ENCODE assay signal across 29 cellular contexts in the genomic region with DNA sequence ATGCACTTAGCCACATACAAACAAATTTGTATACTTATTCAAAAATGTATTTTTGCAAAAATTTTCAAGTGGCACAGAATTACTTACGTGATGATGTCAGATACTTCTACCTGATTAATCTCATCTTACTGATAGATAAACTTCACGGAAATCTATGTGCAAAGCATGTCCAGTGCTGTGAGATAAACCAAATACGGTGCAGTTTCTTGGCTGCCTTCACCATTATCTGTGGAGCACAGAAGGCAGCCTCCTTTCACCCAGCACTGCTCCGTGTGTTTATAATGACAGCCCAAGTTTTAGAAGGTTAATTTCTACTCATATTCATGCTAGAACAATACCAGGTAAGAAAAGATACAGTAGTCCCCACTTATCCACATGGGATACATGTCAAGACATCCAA. TPM values are rescaled to one million over a fixed set of nuclear protein-coding genes. Genes with fewer than 3 reads are reported as not detected.
"Had no signal": no experiment of that assay in that cellular context is flagged by ENCODE, and none has a peak within 500 bp of the region (broad histone marks: within the 10 kb centered on the region; RNA-seq: fewer than 3 reads in every experiment).

No MANE protein-coding gene starts in this region.

- H3K4me1 ChIP-seq: colonic mucosa, esophagus squamous epithelium, foreskin keratinocyte, gastrocnemius medialis had no signal

- H3K36me3 ChIP-seq: colonic mucosa, esophagus muscularis mucosa, esophagus squamous epithelium, gastrocnemius medialis, gastroesophageal sphincter, heart left ventricle, heart right ventricle had no signal

- H3K9me3 Mint-ChIP-seq: dendritic cell treated with granulocyte-macrophage colony-stimulating factor and Interleukin-4, amounts not matched to agents 40 ng/mL and 50 ng/mL, for 4 days; effector memory CD8-positive, alpha-beta T cell; endodermal cell had no signal

- H3K9me3 ChIP-seq: colonic mucosa, esophagus muscularis mucosa, esophagus squamous epithelium, gastrocnemius medialis, gastroesophageal sphincter, heart left ventricle, heart right ventricle had no signal

- DNase-seq: colonic mucosa; cortex of kidney; dermis blood vessel endothelial cell; dorsolateral prefrontal cortex; effector CD4-positive, alpha-beta T cell; effector CD8-positive, alpha-beta T cell; effector memory CD4-positive, alpha-beta T cell; effector memory CD8-positive, alpha-beta T cell; endodermal cell; esophagus squamous epithelium; foreskin fibroblast; foreskin keratinocyte; foreskin melanocyte; gastrocnemius medialis; glutamatergic neuron; head of caudate nucleus; heart left ventricle; heart right ventricle had no signal

- H3K27ac Mint-ChIP-seq: dendritic cell treated with granulocyte-macrophage colony-stimulating factor and Interleukin-4, amounts not matched to agents 40 ng/mL and 50 ng/mL, for 4 days; effector memory CD8-positive, alpha-beta T cell; endodermal cell had no signal

- H3K79me2 ChIP-seq: hepatocyte had no signal

- H2AFZ ChIP-seq: hepatocyte had no signal

- H3K27me3 ChIP-seq: colonic mucosa, esophagus muscularis mucosa, foreskin keratinocyte, gastrocnemius medialis, gastroesophageal sphincter, heart left ventricle, heart right ventricle, hepatocyte had no signal

- H3K4me3 Mint-ChIP-seq: dendritic cell treated with granulocyte-macrophage colony-stimulating factor and Interleukin-4, amounts not matched to agents 40 ng/mL and 50 ng/mL, for 4 days; effector memory CD8-positive, alpha-beta T cell; endodermal cell had no signal

- ATAC-seq: effector memory CD8-positive, alpha-beta T cell; esophagus mucosa; foreskin keratinocyte; gastrocnemius medialis; gastroesophageal sphincter; heart left ventricle; heart right ventricle had no signal

- FAIRE-seq: colon, endometrium, endothelial cell of umbilical vein, frontal cortex had no signal

- H3K4me2 ChIP-seq: hepatocyte had no signal

- H3K4me3 ChIP-seq: colonic mucosa, coronary artery, dorsolateral prefrontal cortex, esophagus muscularis mucosa, esophagus squamous epithelium, gastrocnemius medialis, gastroesophageal sphincter, heart left ventricle, heart right ventricle, hepatocyte had no signal

- H3K27ac ChIP-seq: colonic mucosa, coronary artery, epithelial cell of prostate, esophagus muscularis mucosa, esophagus squamous epithelium, foreskin keratinocyte, gastrocnemius medialis, gastroesophageal sphincter, heart left ventricle, heart right ventricle, hepatocyte had no signal

RNA-seq across cellular contexts. Expression of gene PDE10A, which starts 59.0 kb away (rescaled TPM):
- total RNA-seq: foreskin keratinocyte had no signal
- polyA plus RNA-seq: foreskin keratinocyte had no signal
